13 cellular contexts compared by ENCODE assay signal in the genomic region with DNA sequence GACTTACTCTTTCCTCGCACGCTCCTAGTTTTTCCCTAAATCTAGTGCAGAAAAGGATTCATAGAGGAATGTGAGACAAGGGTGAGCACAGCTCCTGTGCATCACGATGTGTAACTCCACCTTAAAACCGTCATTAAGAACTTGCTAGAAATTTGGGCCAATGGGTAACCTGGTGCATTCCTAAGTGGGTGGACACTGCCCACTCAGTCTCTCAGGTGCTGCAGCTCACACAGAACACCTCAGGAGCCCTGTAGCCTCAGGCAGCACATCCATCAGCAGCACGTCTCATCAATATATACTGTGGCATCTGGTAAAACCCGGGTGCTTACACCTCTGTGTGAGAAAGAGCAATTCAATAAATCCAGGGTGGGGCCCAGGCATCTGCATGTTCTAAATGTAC. TPM values are rescaled to one million over a fixed set of nuclear protein-coding genes. Genes with fewer than 3 reads are reported as not detected.
DNase-seq lines count a peak whose midpoint lies in the region; ATAC-seq, FAIRE-seq and TF ChIP-seq lines count a peak whose summit lies in the region.
"Had no signal": no experiment of that assay in that cellular context is flagged by ENCODE, and none has a peak within 500 bp of the region (broad histone marks: within the 10 kb centered on the region; RNA-seq: fewer than 3 reads in every experiment).

No MANE protein-coding gene starts in this region.

- no peaks in the 10 kb centered on the region for H3K27me3 ChIP-seq in esophagus (ENCODE audit: control insufficient read depth in 1 of 2, insufficient read depth in 2 of 2, low read length in 2 of 2)

- TF ChIP-seq CTCF in A549 (IDR thresholded peaks at IDR 0.05) = no peak

- H3K4me1 ChIP-seq in A549 = peaks cover 35% of the 10 kb centered on the region
- H3K4me1 ChIP-seq in esophagus (ENCODE audit: control insufficient read depth in 2 of 2, insufficient read depth in 2 of 2, low read length in 1 of 2) = peaks cover 0 to 5% of the 10 kb centered on the region in 2 donors

- no peaks in the 10 kb centered on the region for H3K36me3 ChIP-seq in esophagus (ENCODE audit: control insufficient read depth in 2 of 2, insufficient read depth in 2 of 2, low read length in 1 of 2)

- WGBS in A549 (ENCODE audit: missing lambda C conversion rate) = 83% methylated on average over 6 of the region's 6 CpGs
- 65 to 69% methylated on average over 6 of the region's 6 CpGs for WGBS in esophagus, 2 donors

- POLR2A ChIA-PET in A549 (lab: Yijun Ruan, JAX) = no interaction called here

- H3K4me2 ChIP-seq in A549 = peak overlapping the region; percentile 38; the same call in 2 of the 3 replicates

- H3K9me3 ChIP-seq in A549 (no peaks in the 10 kb centered on the region), esophagus (ENCODE audit: control insufficient read depth in 2 of 2, insufficient read depth in 1 of 2, low read depth in 1 of 2, low read length in 1 of 2) (no peaks in the 10 kb centered on the region)

- no peak for TF ChIP-seq RAD21 in A549 (conservative IDR thresholded peaks at IDR 0.05 in 1 of 2, IDR thresholded peaks at IDR 0.05 in 1 of 2)

- TF ChIP-seq EP300 in A549 (IDR thresholded peaks at IDR 0.05) = no peak

- no peak overlapping the region for H3K4me3 ChIP-seq in A549
- H3K4me3 ChIP-seq in esophagus (ENCODE audit: low read depth in 1 of 2, low read length in 2 of 2) = no peak overlapping the region

- no peak for TF ChIP-seq POLR2A in A549 (IDR thresholded peaks at IDR 0.05; ENCODE audit: low read length)

- peak overlapping the region in 1 of 2 experiments; percentile 45; a peak in 1 of 6 replicates for H3K27ac ChIP-seq in A549
- peak overlapping the region; percentile 5 to 16 for H3K27ac ChIP-seq in esophagus (ENCODE audit: low read depth in 2 of 2, low read length in 1 of 2)

- ATAC-seq in A549 = no peak

- DNase-seq in DMS53 (lab: John Stamatoyannopoulos, UW) (peak; percentile 66), DMS53 treated with DMSO at 0.1 percent for 48 hours (lab: John Stamatoyannopoulos, UW; ENCODE audit: unreplicated experiment) (no peak), A549 (ENCODE audit: low read depth in 1 of 2, low spot score in 1 of 2) (no peak), NCI-H146 (lab: John Stamatoyannopoulos, UW) (peak; percentile 38), retina (no peak)
- no peak for DNase-seq in activated CD4-positive, CD25-positive, alpha-beta regulatory T cell treated with anti-CD3 and anti-CD28 coated beads, Interleukin-2, amount 50 U/mL, for 72 hours
- no peak for DNase-seq in stimulated activated CD4-positive, alpha-beta T cell treated with anti-CD3 and anti-CD28 coated beads, Interleukin-2, amount 100 ng/mL, for 24 hours
- DNase-seq: CD4-positive, alpha-beta T cell; HFFc6; KBM-7 had no signal

- CTCF ChIA-PET in A549 (lab: Yijun Ruan, JAX) = interaction anchor here (0.9 kb wide), 1 partner anchor 12 kb away, joined by 3 read pairs; a partner anchor contains a TSS

- FAIRE-seq in A549 (lab: Jason Lieb, UNC) = no peak
- FAIRE-seq: D721Med, H1 had no signal

TF ChIP-seq in A549, 52 proteins besides CTCF, POLR2A, EP300 and RAD21:
- TF ChIP-seq SMC3 (IDR thresholded peaks at IDR 0.05) (no peak), NFE2L2 (conservative IDR thresholded peaks at IDR 0.05; ENCODE audit: low read length) (no peak), JUN (IDR thresholded peaks at IDR 0.05) (no peak), FOSL2 (IDR thresholded peaks at IDR 0.05) (no peak), FOSL2 (CRISPR knock-in tag; IDR thresholded peaks at IDR 0.05) (no peak), BHLHE40 (IDR thresholded peaks at IDR 0.05; ENCODE audit: low read depth, low read length) (no peak)
- TF ChIP-seq, protein P1, sequence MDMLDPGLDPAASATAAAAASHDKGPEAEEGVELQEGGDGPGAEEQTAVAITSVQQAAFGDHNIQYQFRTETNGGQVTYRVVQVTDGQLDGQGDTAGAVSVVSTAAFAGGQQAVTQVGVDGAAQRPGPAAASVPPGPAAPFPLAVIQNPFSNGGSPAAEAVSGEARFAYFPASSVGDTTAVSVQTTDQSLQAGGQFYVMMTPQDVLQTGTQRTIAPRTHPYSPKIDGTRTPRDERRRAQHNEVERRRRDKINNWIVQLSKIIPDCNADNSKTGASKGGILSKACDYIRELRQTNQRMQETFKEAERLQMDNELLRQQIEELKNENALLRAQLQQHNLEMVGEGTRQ (IDR thresholded peaks at IDR 0.05) = no peak
- TF ChIP-seq, protein P2, sequence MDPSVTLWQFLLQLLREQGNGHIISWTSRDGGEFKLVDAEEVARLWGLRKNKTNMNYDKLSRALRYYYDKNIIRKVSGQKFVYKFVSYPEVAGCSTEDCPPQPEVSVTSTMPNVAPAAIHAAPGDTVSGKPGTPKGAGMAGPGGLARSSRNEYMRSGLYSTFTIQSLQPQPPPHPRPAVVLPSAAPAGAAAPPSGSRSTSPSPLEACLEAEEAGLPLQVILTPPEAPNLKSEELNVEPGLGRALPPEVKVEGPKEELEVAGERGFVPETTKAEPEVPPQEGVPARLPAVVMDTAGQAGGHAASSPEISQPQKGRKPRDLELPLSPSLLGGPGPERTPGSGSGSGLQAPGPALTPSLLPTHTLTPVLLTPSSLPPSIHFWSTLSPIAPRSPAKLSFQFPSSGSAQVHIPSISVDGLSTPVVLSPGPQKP (IDR thresholded peaks at IDR 0.05; ENCODE audit: low read depth, low read length) = no peak

RNA-seq across cellular contexts. Expression of a gene that starts 12.4 kb away (rescaled TPM):
- polyA plus RNA-seq in A549 (2011; rRNA removed) = 2.9 and 4.2 TPM in 2 replicates
- polyA plus RNA-seq in A549 (2012; cell fraction: cytosol; rRNA removed) = 0.77 and 1.0 TPM in 2 replicates
- 3.4 and 3.5 TPM in 2 replicates for polyA plus RNA-seq in A549 (2012; cell fraction: nucleus; rRNA removed)
- polyA plus RNA-seq in A549 (2017; fragmentation: RNase III; extraction: RNeasy Plus Mini Kit Qiagen cat#74134 plus additional on column Dnase treatment) = 0.63 to 0.87 TPM (median 0.63 TPM) in 3 replicates
- 1.1 and 1.4 TPM in 2 replicates for polyA minus RNA-seq in A549 (2011; rRNA and poly(A)+ RNA removed)
- 1 to 10 TPM; 3.8 to 4.0 TPM for polyA plus RNA-seq in esophagus

Comparison
In these comparisons a context has a peak if more than half of its experiments do, and no peak if none do; other contexts are left out.
1. DNase-seq: peak in DMS53 (single experiment) and NCI-H146 (single experiment); none in DMS53 treated with DMSO at 0.1 percent for 48 hours (single experiment), A549 (0 of 2), retina (single experiment), activated CD4-positive, CD25-positive, alpha-beta regulatory T cell treated with anti-CD3 and anti-CD28 coated beads, Interleukin-2, amount 50 U/mL, for 72 hours (single experiment) and stimulated activated CD4-positive, alpha-beta T cell treated with anti-CD3 and anti-CD28 coated beads, Interleukin-2, amount 100 ng/mL, for 24 hours (0 of 2).